In genomic region chr4:99025506-99025905, GRCh38 we compare ENCODE assay signal across 16 cellular contexts.
"Had no signal": no experiment of that assay in that cellular context is flagged by ENCODE, and none has a peak within 500 bp of the region (broad histone marks: within the 10 kb centered on the region; RNA-seq: fewer than 3 reads in every experiment).

No MANE protein-coding gene starts in this region.

- H3K27me3 ChIP-seq: colonic mucosa, gastrocnemius medialis, sigmoid colon had no signal

- H3K27me3 Mint-ChIP-seq: activated B cell treated with CpG ODN at 0.5 μM for 24 hours; stimulated activated naive CD8-positive, alpha-beta T cell treated with anti-CD3 and anti-CD28 coated beads, Interleukin-15, Interleukin-2, amounts not matched to agents 100 ng/mL and 50 ng/mL, for 24 hours; T-cell had no signal

- H3K9me3 ChIP-seq: colonic mucosa, gastrocnemius medialis had no signal

- H3K4me3 Mint-ChIP-seq: activated B cell treated with CpG ODN at 0.5 μM for 24 hours; nephron; stimulated activated naive CD8-positive, alpha-beta T cell treated with anti-CD3 and anti-CD28 coated beads, Interleukin-15, Interleukin-2, amounts not matched to agents 100 ng/mL and 50 ng/mL, for 24 hours; T-cell had no signal

- H3K27ac ChIP-seq: gastrocnemius medialis, psoas muscle, sigmoid colon had no signal

- H3K27ac Mint-ChIP-seq: activated B cell treated with CpG ODN at 0.5 μM for 24 hours; stimulated activated naive CD8-positive, alpha-beta T cell treated with anti-CD3 and anti-CD28 coated beads, Interleukin-15, Interleukin-2, amounts not matched to agents 100 ng/mL and 50 ng/mL, for 24 hours had no signal

- H3K36me3 ChIP-seq: colonic mucosa, gastrocnemius medialis had no signal

- DNase-seq: activated B cell treated with CpG ODN at 0.5 μM for 24 hours; activated CD4-positive, alpha-beta T cell treated with anti-CD3 and anti-CD28 coated beads, Interleukin-2, amount 50 U/mL, for 1 hour; activated effector memory CD4-positive, alpha-beta T cell treated with anti-CD3 and anti-CD28 coated beads, Interleukin-2, amount 50 U/mL, for 16 hours; aorta; gastrocnemius medialis; hippocampal formation; kidney glomerular epithelial cell; occipital lobe; psoas muscle; sigmoid colon; stimulated activated CD4-positive, alpha-beta T cell treated with anti-CD3 and anti-CD28 coated beads, Interleukin-4, amount 100 ng/mL, for 1 hour; stimulated activated CD8-positive, alpha-beta memory T cell treated with anti-CD3 and anti-CD28 coated beads, Interleukin-4, amount 100 ng/mL, for 48 hours; T-cell had no signal

- H3K4me3 ChIP-seq: colonic mucosa, gastrocnemius medialis, psoas muscle, sigmoid colon had no signal
